2 cellular contexts compared by ENCODE assay signal in the genomic region with DNA sequence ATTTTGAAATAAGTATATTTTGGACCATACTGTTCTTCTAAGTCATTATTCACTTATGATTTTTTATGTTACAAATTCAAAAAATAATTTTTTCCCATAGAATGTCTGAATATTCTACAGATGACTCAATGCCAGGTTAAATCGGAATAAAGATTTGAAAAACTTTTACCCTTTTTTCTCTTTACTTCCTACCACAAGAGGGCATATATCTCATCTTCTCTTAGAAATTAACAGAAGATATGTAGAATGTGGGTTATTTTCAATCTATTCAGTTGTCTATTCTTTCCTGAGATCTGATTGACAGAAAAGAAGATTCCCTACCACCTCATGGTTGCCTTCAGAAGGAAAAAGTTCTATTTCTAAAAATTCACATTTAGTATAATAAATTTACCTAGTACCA.
A peak's percentile ranks its signal among the peaks of the same experiment; 100 is the strongest.
TF ChIP-seq lines count a peak whose summit lies in the region.

No MANE protein-coding gene starts in this region.

TF ChIP-seq in IMR-90, 13 proteins besides CTCF, POLR2A, EP300 and RAD21:
- TF ChIP-seq MXI1 (IDR thresholded peaks at IDR 0.05; ENCODE audit: borderline replicate concordance, low read depth, low read length) = no peak
- peak; percentile 56 for TF ChIP-seq SMC3 (IDR thresholded peaks at IDR 0.05; ENCODE audit: low read depth, low read length)
TF ChIP-seq in IMR-90: peak in this region for 1.

TF ChIP-seq in HepG2, 621 proteins besides CTCF, POLR2A, EP300 and RAD21:
- TF ChIP-seq STAG1 (CRISPR knock-in tag; IDR thresholded peaks at IDR 0.05) (peak; percentile 17; the same call in 1 of the 2 replicates), ZNF326 (CRISPR knock-in tag; IDR thresholded peaks at IDR 0.05; ENCODE audit: borderline replicate concordance) (no peak), RFX3 (CRISPR knock-in tag; IDR thresholded peaks at IDR 0.05) (no peak)
